10 cellular contexts compared by ENCODE assay signal in the genomic region with DNA sequence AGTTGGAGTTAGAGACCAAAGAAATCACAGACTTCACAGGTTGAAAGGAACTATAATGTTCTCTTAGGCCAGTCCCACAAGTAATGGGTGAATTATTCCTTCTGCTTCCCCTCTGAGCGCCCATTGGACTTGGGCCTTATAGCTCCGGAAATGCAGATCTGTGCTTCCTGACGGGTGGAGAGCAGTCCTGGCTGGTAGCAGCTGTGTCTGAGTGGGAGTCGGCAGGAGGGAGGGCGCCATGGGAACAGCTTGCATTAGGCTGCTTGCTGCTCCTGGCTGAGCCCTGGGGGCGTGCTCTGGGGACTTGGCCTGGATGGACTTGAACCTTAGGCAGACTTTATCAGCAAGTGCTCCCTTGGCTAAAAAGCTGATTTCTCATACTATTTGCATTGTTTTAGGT. TPM values are rescaled to one million over a fixed set of nuclear protein-coding genes. Genes with fewer than 3 reads are reported as not detected.
DNase-seq lines count a peak whose midpoint lies in the region; ATAC-seq and TF ChIP-seq lines count a peak whose summit lies in the region.
"Had no signal": no experiment of that assay in that cellular context is flagged by ENCODE, and none has a peak within 500 bp of the region (broad histone marks: within the 10 kb centered on the region; RNA-seq: fewer than 3 reads in every experiment).

No MANE protein-coding gene starts in this region.

- no peaks in the 10 kb centered on the region for H3K4me1 ChIP-seq in aorta (ENCODE audit: control insufficient read depth in 1 of 2, insufficient read depth in 2 of 2, low read length in 2 of 2)
- H3K4me1 ChIP-seq: parathyroid adenoma had no signal

- H3K4me3 Mint-ChIP-seq in nephron, result peak overlapping the region in 1 of 3 experiments; percentile 4

- no peak for ATAC-seq in aorta (ENCODE audit: low FRiP score)

- H3K4me1 Mint-ChIP-seq in nephron, result peaks cover 7% of the 10 kb centered on the region

- H3K27ac Mint-ChIP-seq in nephron, result peak overlapping the region; percentile 84 to 96 (median 91)

- no peak overlapping the region for H3K4me3 ChIP-seq in aorta (ENCODE audit: low read length in 2 of 2)

- POLR2A ChIA-PET in RWPE1 (lab: Yijun Ruan, JAX; ENCODE audit: low non-redundant PET), result no interaction called here

- intact Hi-C loops in aorta (cut with DNase I), result no loop called here

- 18 to 20% methylated on average over 6 of the region's 6 CpGs for WGBS in aorta, 2 donors

- CTCF ChIA-PET in RWPE1 (lab: Yijun Ruan, JAX), result interaction anchor here (0.6 kb wide), 1 partner anchor 75 kb away, joined by 4 read pairs; no protein-coding TSS in a partner anchor

- no peaks in the 10 kb centered on the region for H3K36me3 Mint-ChIP-seq in nephron (ENCODE audit: low read depth)

- TF ChIP-seq CTCF in nephron (IDR thresholded peaks at IDR 0.05; ENCODE audit: unreplicated experiment in 3 of 3), result no peak
- TF ChIP-seq CTCF in RWPE1 (conservative IDR thresholded peaks at IDR 0.05; ENCODE audit: low read depth), result no peak

- H3K27me3 Mint-ChIP-seq in nephron (ENCODE audit: low read depth), result peaks cover 5% of the 10 kb centered on the region

- H3K27ac ChIP-seq in RWPE1, result no peak overlapping the region
- H3K27ac ChIP-seq in aorta (ENCODE audit: low read depth in 1 of 2, low read length in 2 of 2), result no peak overlapping the region
- H3K27ac ChIP-seq: parathyroid adenoma had no signal

- no peaks in the 10 kb centered on the region for H3K27me3 ChIP-seq in aorta (ENCODE audit: control insufficient read depth in 1 of 2, insufficient read depth in 2 of 2, low read length in 1 of 2)

- H3K9me3 ChIP-seq in aorta (ENCODE audit: control insufficient read depth, low read length), result no peaks in the 10 kb centered on the region

- no peaks in the 10 kb centered on the region for H3K9me3 Mint-ChIP-seq in nephron

- peak; percentile 87 for DNase-seq in ELF-1 (ENCODE audit: low read depth, low spot score)
- peak; percentile 96 for DNase-seq in NCI-H2171 treated with DMSO at 0.1 percent for 48 hours (lab: John Stamatoyannopoulos, UW)
- DNase-seq in dermis microvascular lymphatic vessel endothelial cell (ENCODE audit: low read depth in 2 of 2), result peak; percentile 28 to 80
- no peak for DNase-seq in RWPE1 (ENCODE audit: low spot score)
- DNase-seq in CD1c-positive myeloid dendritic cell (ENCODE audit: extremely low spot score), result no peak
- no peak for DNase-seq in COLO829 (ENCODE audit: low spot score)
- no peak for DNase-seq in aorta
- DNase-seq: NCI-H2029 treated with DMSO at 0.1 percent for 48 hours had no signal

- H3K36me3 ChIP-seq in aorta (ENCODE audit: control insufficient read depth in 1 of 2, insufficient read depth in 2 of 2, low read length in 1 of 2), result no peaks in the 10 kb centered on the region

RNA-seq across cellular contexts. Expression of gene NUP153, which starts 18.4 kb away (rescaled TPM):
- 20.3 and 25.3 TPM in 2 replicates for total RNA-seq in dermis microvascular lymphatic vessel endothelial cell
- total RNA-seq in aorta, result 10 to 100 TPM; 34.4 to 42.0 TPM
- 1 to 10 TPM; 6.4 to 9.0 TPM for polyA plus RNA-seq in aorta

Comparison
In these comparisons a context has a peak if more than half of its experiments do, and no peak if none do; other contexts are left out.
1. DNase-seq: peak in ELF-1 (single experiment), NCI-H2171 treated with DMSO at 0.1 percent for 48 hours (single experiment) and dermis microvascular lymphatic vessel endothelial cell (2 of 2); none in RWPE1 (single experiment), CD1c-positive myeloid dendritic cell (single experiment), COLO829 (single experiment) and aorta (0 of 2).